1 cellular context compared by ENCODE assay signal in the genomic region with DNA sequence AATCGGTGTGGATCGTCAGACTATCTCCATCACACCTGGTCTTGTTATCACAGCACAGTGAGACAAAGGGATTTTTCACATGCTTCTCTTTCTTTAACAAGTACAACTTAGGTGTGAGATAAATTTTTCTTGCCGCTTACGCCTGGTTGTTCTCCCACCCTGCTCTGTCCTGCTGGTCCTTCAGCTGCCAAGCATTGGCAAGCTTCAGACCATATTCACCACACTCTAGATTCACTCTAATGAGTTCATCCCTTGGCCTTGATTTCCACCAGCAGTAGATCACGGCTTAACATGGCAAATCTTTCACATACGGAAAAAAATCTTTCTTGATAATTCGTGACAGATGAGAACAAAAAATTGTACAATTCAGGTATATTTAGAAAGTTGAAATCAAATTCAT.
TF ChIP-seq lines count a peak whose summit lies in the region.

No MANE protein-coding gene starts in this region.

TF ChIP-seq in SK-N-SH, 30 proteins besides CTCF, POLR2A, EP300 and RAD21 (continued from another document):
- TF ChIP-seq, protein P1, sequence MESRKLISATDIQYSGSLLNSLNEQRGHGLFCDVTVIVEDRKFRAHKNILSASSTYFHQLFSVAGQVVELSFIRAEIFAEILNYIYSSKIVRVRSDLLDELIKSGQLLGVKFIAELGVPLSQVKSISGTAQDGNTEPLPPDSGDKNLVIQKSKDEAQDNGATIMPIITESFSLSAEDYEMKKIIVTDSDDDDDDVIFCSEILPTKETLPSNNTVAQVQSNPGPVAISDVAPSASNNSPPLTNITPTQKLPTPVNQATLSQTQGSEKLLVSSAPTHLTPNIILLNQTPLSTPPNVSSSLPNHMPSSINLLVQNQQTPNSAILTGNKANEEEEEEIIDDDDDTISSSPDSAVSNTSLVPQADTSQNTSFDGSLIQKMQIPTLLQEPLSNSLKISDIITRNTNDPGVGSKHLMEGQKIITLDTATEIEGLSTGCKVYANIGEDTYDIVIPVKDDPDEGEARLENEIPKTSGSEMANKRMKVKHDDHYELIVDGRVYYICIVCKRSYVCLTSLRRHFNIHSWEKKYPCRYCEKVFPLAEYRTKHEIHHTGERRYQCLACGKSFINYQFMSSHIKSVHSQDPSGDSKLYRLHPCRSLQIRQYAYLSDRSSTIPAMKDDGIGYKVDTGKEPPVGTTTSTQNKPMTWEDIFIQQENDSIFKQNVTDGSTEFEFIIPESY (IDR thresholded peaks at IDR 0.05; ENCODE audit: borderline replicate concordance, low read depth): no peak
- no peak for TF ChIP-seq EZH2phosphoT487 (IDR thresholded peaks at IDR 0.05; ENCODE audit: borderline replicate concordance, low read depth)
- TF ChIP-seq CHD2 (IDR thresholded peaks at IDR 0.05; ENCODE audit: low read length, partially characterized antibody): no peak
- no peak for TF ChIP-seq MXI1 (IDR thresholded peaks at IDR 0.05; ENCODE audit: low read depth, low read length)
